In genomic region chr15:68846851-68847439, GRCh38 we compare ENCODE assay signal across 28 cellular contexts.
"Had no signal": no experiment of that assay in that cellular context is flagged by ENCODE, and none has a peak within 500 bp of the region (broad histone marks: within the 10 kb centered on the region; RNA-seq: fewer than 3 reads in every experiment).

No MANE protein-coding gene starts in this region.

- H3K9me3 ChIP-seq: ovary, psoas muscle, right lobe of liver, sigmoid colon, stomach, thoracic aorta, thyroid gland, tibial nerve, upper lobe of left lung, vagina had no signal

- H3K27ac ChIP-seq: neural progenitor cell, ovary, parathyroid adenoma, psoas muscle, right lobe of liver, sigmoid colon, stomach, thoracic aorta, thyroid gland, tibial nerve, upper lobe of left lung, vagina had no signal

- H3K36me3 Mint-ChIP-seq: neural progenitor cell; stimulated activated effector memory CD8-positive, alpha-beta T cell treated with anti-CD3 and anti-CD28 coated beads, Interleukin-12 subunit alpha, Interleukin-12 subunit beta, amount 100 ng/mL, for 72 hours; stimulated activated naive B cell treated with anti-CD40 and anti-IgM and Interleukin-4, amounts not matched to agents 10 μg/mL and 1 μg/mL and 100 μg/mL, for 72 hours had no signal

- H3K4me3 ChIP-seq: neural progenitor cell, ovary, psoas muscle, right lobe of liver, sigmoid colon, stomach, thoracic aorta, thyroid gland, tibial nerve, upper lobe of left lung, vagina had no signal

- H3K9me3 Mint-ChIP-seq: nephron; neural progenitor cell; stimulated activated effector memory CD8-positive, alpha-beta T cell treated with anti-CD3 and anti-CD28 coated beads, Interleukin-12 subunit alpha, Interleukin-12 subunit beta, amount 100 ng/mL, for 72 hours; stimulated activated naive B cell treated with anti-CD40 and anti-IgM and Interleukin-4, amounts not matched to agents 10 μg/mL and 1 μg/mL and 100 μg/mL, for 72 hours; stimulated activated naive CD8-positive, alpha-beta T cell treated with anti-CD3 and anti-CD28 coated beads, Interleukin-15, Interleukin-2, amounts not matched to agents 100 ng/mL and 50 ng/mL, for 24 hours had no signal

- H3K27ac Mint-ChIP-seq: nephron; neural progenitor cell; progenitor cell of endocrine pancreas; stimulated activated effector memory CD8-positive, alpha-beta T cell treated with anti-CD3 and anti-CD28 coated beads, Interleukin-12 subunit alpha, Interleukin-12 subunit beta, amount 100 ng/mL, for 72 hours; stimulated activated naive B cell treated with anti-CD40 and anti-IgM and Interleukin-4, amounts not matched to agents 10 μg/mL and 1 μg/mL and 100 μg/mL, for 72 hours; stimulated activated naive CD8-positive, alpha-beta T cell treated with anti-CD3 and anti-CD28 coated beads, Interleukin-15, Interleukin-2, amounts not matched to agents 100 ng/mL and 50 ng/mL, for 24 hours had no signal

- DNase-seq: occipital lobe; ovary; posterior cingulate gyrus; psoas muscle; right cardiac atrium; right lobe of liver; sigmoid colon; small intestine; stimulated activated CD4-positive, alpha-beta T cell treated with anti-CD3 and anti-CD28 coated beads, Interleukin-15, amount 100 ng/mL, for 24 hours; stimulated activated CD4-positive, alpha-beta T cell treated with anti-CD3 and anti-CD28 coated beads, Interleukin-2, amount 100 ng/mL, for 24 hours; stimulated activated CD4-positive, alpha-beta T cell treated with anti-CD3 and anti-CD28 coated beads, Interleukin-2, amount 100 ng/mL, for 48 hours; stimulated activated CD4-positive, alpha-beta T cell treated with anti-CD3 and anti-CD28 coated beads, Interleukin-4, amount 100 ng/mL, for 24 hours; stimulated activated naive B cell treated with anti-CD40 and anti-IgM and Interleukin-4, amounts not matched to agents 10 μg/mL and 1 μg/mL and 100 μg/mL, for 72 hours; stimulated activated naive CD4-positive, alpha-beta T cell treated with Interleukin-2 at 50 U/mL for 16 hours; stomach; thyroid gland; trophoblast cell had no signal

- H3K36me3 ChIP-seq: neural progenitor cell, ovary, right lobe of liver, sigmoid colon, stomach, thoracic aorta, thyroid gland, tibial nerve, upper lobe of left lung, vagina had no signal

- H3K79me2 ChIP-seq: parathyroid adenoma had no signal

- ATAC-seq: psoas muscle; right cardiac atrium; right lobe of liver; stimulated activated effector memory CD8-positive, alpha-beta T cell treated with anti-CD3 and anti-CD28 coated beads, Interleukin-12 subunit alpha, Interleukin-12 subunit beta, amount 100 ng/mL, for 72 hours; stimulated activated naive B cell treated with anti-CD40 and anti-IgM and Interleukin-4, amounts not matched to agents 10 μg/mL and 1 μg/mL and 100 μg/mL, for 72 hours had no signal

- H3K4me1 ChIP-seq: neural progenitor cell, parathyroid adenoma, psoas muscle, right lobe of liver, vagina had no signal

- H2AFZ ChIP-seq: neural progenitor cell, parathyroid adenoma had no signal

- H3K4me2 ChIP-seq: neural progenitor cell had no signal

- H3K4me3 Mint-ChIP-seq: nephron; neural progenitor cell; stimulated activated effector memory CD8-positive, alpha-beta T cell treated with anti-CD3 and anti-CD28 coated beads, Interleukin-12 subunit alpha, Interleukin-12 subunit beta, amount 100 ng/mL, for 72 hours; stimulated activated naive B cell treated with anti-CD40 and anti-IgM and Interleukin-4, amounts not matched to agents 10 μg/mL and 1 μg/mL and 100 μg/mL, for 72 hours; stimulated activated naive CD8-positive, alpha-beta T cell treated with anti-CD3 and anti-CD28 coated beads, Interleukin-15, Interleukin-2, amounts not matched to agents 100 ng/mL and 50 ng/mL, for 24 hours had no signal

- H3K27me3 ChIP-seq: ovary had no signal

- FAIRE-seq: small intestine, urothelium cell line had no signal
